Comparison of ENCODE assay signal across 8 cellular contexts in genomic region chr4:169311643-169312365, GRCh38. TPM values are rescaled to one million over a fixed set of nuclear protein-coding genes. Genes with fewer than 3 reads are reported as not detected.
DNase-seq lines count a peak whose midpoint lies in the region; ATAC-seq, FAIRE-seq and TF ChIP-seq lines count a peak whose summit lies in the region.

No MANE protein-coding gene starts in this region.

- H3K9me3 ChIP-seq in pancreas = no peaks in the 10 kb centered on the region

- ATAC-seq in GM19438 (IDR thresholded peaks at IDR 0.05; ENCODE audit: low read depth, unreplicated experiment) = peak; percentile 96
- peak; percentile 57 for ATAC-seq in HG03575 (IDR thresholded peaks at IDR 0.05; ENCODE audit: extremely low read depth, insufficient number of reproducible peaks, low FRiP score, unreplicated experiment)
- peak; percentile 71 to 77 (median 74) for ATAC-seq in pancreas
- ATAC-seq in HG03571 (IDR thresholded peaks at IDR 0.05; ENCODE audit: unreplicated experiment) = no peak

- peak; percentile 50 for DNase-seq in D721Med (ENCODE audit: insufficient read length, low spot score)
- DNase-seq in SK-N-DZ (ENCODE audit: low spot score) = peak; percentile 73
- peak; percentile 41 for DNase-seq in fibroblast of the conjunctiva (ENCODE audit: low read depth)
- DNase-seq in pancreas = peak in 2 of 6 donors; percentile 31 to 51
- DNase-seq in activated CD8-positive, alpha-beta memory T cell treated with anti-CD3 and anti-CD28 coated beads, Interleukin-2, amount 50 U/mL, for 4 hours = no peak

- no peaks in the 10 kb centered on the region for H3K36me3 ChIP-seq in pancreas

- no peak overlapping the region for H3K4me3 ChIP-seq in pancreas

- no peaks in the 10 kb centered on the region for H3K27me3 ChIP-seq in pancreas

- 63 to 65% methylated on average over 12 of the region's 12 CpGs for WGBS in pancreas, 2 donors

- intact Hi-C loops in pancreas (cut with DNase I) = no loop called here

- TF ChIP-seq CTCF in D721Med (IDR thresholded peaks at IDR 0.05; ENCODE audit: insufficient read depth, missing control alignments) (peak; percentile 63), pancreas (IDR thresholded peaks at IDR 0.05) (peak; percentile 38 to 47 (median 45))

- no peak overlapping the region for H3K27ac ChIP-seq in pancreas

- H3K4me1 ChIP-seq in pancreas = peaks cover 8 to 23% (median 16%) of the 10 kb centered on the region in 3 donors

- FAIRE-seq in D721Med (lab: Jason Lieb, UNC) (no peak), pancreas (lab: Jason Lieb, UNC) (no peak)

RNA-seq across cellular contexts. Expression of gene SH3RF1, which starts 41.0 kb away (rescaled TPM):
- polyA plus RNA-seq in SK-N-DZ (2014; cell fraction: cytosol; rRNA removed) = 2.2 and 3.1 TPM in 2 replicates
- polyA plus RNA-seq in SK-N-DZ (2014; cell fraction: nucleus; rRNA removed) = 2.1 and 2.2 TPM in 2 replicates
- 10 to 100 TPM; 10.2 to 30.6 (median 15.1) TPM for total RNA-seq in pancreas
- polyA plus RNA-seq in pancreas = 1 to 10 TPM; 4.0 to 5.6 TPM
